8 cellular contexts compared by ENCODE assay signal in the genomic region with DNA sequence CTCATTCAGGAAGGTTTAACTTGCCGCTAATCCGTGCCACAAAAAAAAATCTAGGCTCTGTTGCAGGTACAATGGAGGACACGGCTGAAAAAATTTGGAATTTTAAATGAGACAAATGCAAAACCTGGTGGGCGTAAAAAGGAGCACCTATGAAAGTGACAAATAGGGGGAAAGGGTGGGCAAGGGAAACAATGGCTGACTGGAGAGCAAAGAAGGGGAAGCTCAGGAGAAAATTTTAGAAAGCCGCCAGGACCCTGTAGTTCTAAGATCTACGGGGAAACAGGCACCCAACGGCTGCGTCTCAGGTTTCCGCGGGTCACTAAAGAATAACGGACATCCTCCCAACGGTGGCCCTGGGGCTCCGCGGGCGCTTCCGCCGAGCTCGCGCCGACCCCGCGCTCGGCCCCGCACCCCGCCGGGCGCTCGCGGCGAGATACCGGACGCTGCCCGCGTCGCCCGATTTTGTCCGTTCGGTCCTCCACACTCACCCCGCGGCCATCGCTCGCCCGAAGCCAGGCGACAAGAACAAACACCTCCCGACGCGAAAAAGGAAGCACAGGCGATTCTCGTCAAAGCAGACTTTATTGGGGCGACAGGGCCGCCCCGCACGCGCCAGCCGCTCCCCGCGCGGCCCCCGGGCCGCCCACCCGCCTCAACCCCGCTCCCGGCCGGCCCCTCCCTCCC. TPM values are rescaled to one million over a fixed set of nuclear protein-coding genes. Genes with fewer than 3 reads are reported as not detected.
DNase-seq lines count a peak whose midpoint lies in the region; ATAC-seq lines count a peak whose summit lies in the region.

No MANE protein-coding gene starts in this region.

- no peaks in the 10 kb centered on the region for H3K27me3 Mint-ChIP-seq in activated CD4-positive, alpha-beta T cell treated with anti-CD3 and anti-CD28 coated beads, Interleukin-2, amount 10 ng/mL, durations not matched to agents 7 days and 5 days
- H3K27me3 Mint-ChIP-seq in effector memory CD8-positive, alpha-beta T cell = no peaks in the 10 kb centered on the region

- peak overlapping the region; percentile 94 for H3K4me3 ChIP-seq in mononuclear cell (ENCODE audit: low read length)
- peak overlapping the region; percentile 62 to 99 (median 82) for H3K4me3 ChIP-seq in subcutaneous abdominal adipose tissue (ENCODE audit: low read depth in 1 of 5, low read length in 5 of 5)

- peak overlapping the region; percentile 89 for H3K4me3 Mint-ChIP-seq in activated CD4-positive, alpha-beta T cell treated with anti-CD3 and anti-CD28 coated beads, Interleukin-2, amount 10 ng/mL, durations not matched to agents 7 days and 5 days
- peak overlapping the region; percentile 84 for H3K4me3 Mint-ChIP-seq in effector memory CD8-positive, alpha-beta T cell

- H3K4me1 ChIP-seq in mononuclear cell (ENCODE audit: insufficient read depth, low read length) (peaks cover 55% of the 10 kb centered on the region), subcutaneous abdominal adipose tissue (ENCODE audit: control insufficient read depth in 5 of 5, insufficient read depth in 5 of 5, low read length in 5 of 5) (peaks cover 0 to 39% (median 34%) of the 10 kb centered on the region in 5 donors)

- peak; percentile 63 for DNase-seq in GM03348 (ENCODE audit: low spot score)
- DNase-seq in NCI-H345 treated with DMSO at 0.1 percent for 48 hours (lab: John Stamatoyannopoulos, UW; ENCODE audit: unreplicated experiment) = peak; percentile 41
- DNase-seq in activated CD4-positive, alpha-beta T cell treated with anti-CD3 and anti-CD28 coated beads, Interleukin-2, amount 10 ng/mL, durations not matched to agents 7 days and 5 days = peak; percentile 53
- peak; percentile 47 to 53 (median 48) for DNase-seq in effector memory CD8-positive, alpha-beta T cell

- H3K9me3 ChIP-seq in mononuclear cell (ENCODE audit: low read depth, low read length) (no peaks in the 10 kb centered on the region), subcutaneous abdominal adipose tissue (ENCODE audit: control insufficient read depth in 5 of 5, low read length in 5 of 5) (no peaks in the 10 kb centered on the region)

- H3K4me1 Mint-ChIP-seq in activated CD4-positive, alpha-beta T cell treated with anti-CD3 and anti-CD28 coated beads, Interleukin-2, amount 10 ng/mL, durations not matched to agents 7 days and 5 days = peaks cover 56% of the 10 kb centered on the region
- peaks cover 43 to 47% of the 10 kb centered on the region in 2 donors for H3K4me1 Mint-ChIP-seq in effector memory CD8-positive, alpha-beta T cell (ENCODE audit: low read depth in 2 of 2)

- H3K27ac Mint-ChIP-seq in activated CD4-positive, alpha-beta T cell treated with anti-CD3 and anti-CD28 coated beads, Interleukin-2, amount 10 ng/mL, durations not matched to agents 7 days and 5 days = peak overlapping the region; percentile 94
- H3K27ac Mint-ChIP-seq in effector memory CD8-positive, alpha-beta T cell = peak overlapping the region; percentile 90 to 96

- H3K36me3 Mint-ChIP-seq in activated CD4-positive, alpha-beta T cell treated with anti-CD3 and anti-CD28 coated beads, Interleukin-2, amount 10 ng/mL, durations not matched to agents 7 days and 5 days (ENCODE audit: low read depth) = peaks cover 55% of the 10 kb centered on the region
- H3K36me3 Mint-ChIP-seq in effector memory CD8-positive, alpha-beta T cell (ENCODE audit: insufficient read depth) = peaks cover 40% of the 10 kb centered on the region

- H3K36me3 ChIP-seq in subcutaneous abdominal adipose tissue (ENCODE audit: control insufficient read depth in 5 of 5, insufficient read depth in 5 of 5, low read length in 5 of 5) = no peaks in the 10 kb centered on the region

- CTCF ChIA-PET in activated CD4-positive, alpha-beta T cell treated with anti-CD3 and anti-CD28 coated beads, Interleukin-2, amount 10 ng/mL, durations not matched to agents 7 days and 5 days (lab: Charles Lee) = interaction anchor here (1.0 to 6.5 kb wide), 5 partner anchors 11 to 48 kb away, joined by 3 to 68 read pairs (median 6); no protein-coding TSS in a partner anchor

- H3K27ac ChIP-seq in subcutaneous abdominal adipose tissue (ENCODE audit: low read depth, low read length) = peak overlapping the region; percentile 90

- H3K9ac ChIP-seq in subcutaneous abdominal adipose tissue (ENCODE audit: low read length in 5 of 5) = peak overlapping the region; percentile 88 to 96 (median 90)

- H3K27me3 ChIP-seq in mononuclear cell (ENCODE audit: insufficient read depth, low read length) = no peaks in the 10 kb centered on the region
- no peaks in the 10 kb centered on the region for H3K27me3 ChIP-seq in subcutaneous abdominal adipose tissue (ENCODE audit: control insufficient read depth in 5 of 5, insufficient read depth in 4 of 5, low read length in 5 of 5)

- POLR2A ChIA-PET in activated CD4-positive, alpha-beta T cell treated with anti-CD3 and anti-CD28 coated beads, Interleukin-2, amount 10 ng/mL, durations not matched to agents 7 days and 5 days (lab: Charles Lee) = no interaction called here

- ATAC-seq in HG02571 (IDR thresholded peaks at IDR 0.05; ENCODE audit: unreplicated experiment) (peak; percentile 14), GM18867 (IDR thresholded peaks at IDR 0.05; ENCODE audit: unreplicated experiment) (no peak)
- peak; percentile 19 for ATAC-seq in effector memory CD8-positive, alpha-beta T cell (replicated peaks)

- no peaks in the 10 kb centered on the region for H3K9me3 Mint-ChIP-seq in activated CD4-positive, alpha-beta T cell treated with anti-CD3 and anti-CD28 coated beads, Interleukin-2, amount 10 ng/mL, durations not matched to agents 7 days and 5 days
- H3K9me3 Mint-ChIP-seq in effector memory CD8-positive, alpha-beta T cell = no peaks in the 10 kb centered on the region

RNA-seq across cellular contexts. Expression of gene YY1, which starts 1.1 kb away (rescaled TPM):
- total RNA-seq in activated CD4-positive, alpha-beta T cell treated with anti-CD3 and anti-CD28 coated beads, Interleukin-2, amount 10 ng/mL, durations not matched to agents 7 days and 5 days = 100 to 1,000 TPM in 1 of 2 experiments, 10 to 100 TPM in 1; 95.0 to 107 TPM
- total RNA-seq in mononuclear cell = 80.5 TPM
